ENCODE assay signal across 8 cellular contexts in genomic region chr9:32384364-32385134, GRCh38. TPM values are rescaled to one million over a fixed set of nuclear protein-coding genes. Genes with fewer than 3 reads are reported as not detected.
A peak's percentile ranks its signal among the peaks of the same experiment; 100 is the strongest.
DNase-seq lines count a peak whose midpoint lies in the region; ATAC-seq, FAIRE-seq and TF ChIP-seq lines count a peak whose summit lies in the region.

TSS of gene ACO1 (plus strand) at chr9:32384643. CDS start at chr9:32405507, 20,864 bp downstream.

- ATAC-seq in HG02678 (IDR thresholded peaks at IDR 0.05; ENCODE audit: unreplicated experiment): peak; percentile 97

- TF ChIP-seq CTCF in GM13977 (IDR thresholded peaks at IDR 0.05; ENCODE audit: extremely low read depth, insufficient read depth, missing control alignments): peak; percentile 12
- TF ChIP-seq CTCF in right atrium auricular region (IDR thresholded peaks at IDR 0.05): peak in 1 of 2 donors; percentile 42

- peaks cover 0 to 18% of the 10 kb centered on the region in 2 donors for H3K4me1 ChIP-seq in right atrium auricular region

- H3K27ac ChIP-seq in angular gyrus (ENCODE audit: low read depth, low read length): peak within 1 kb of the TSS; percentile 62
- peak within 1 kb of the TSS; percentile 83 to 89 for H3K27ac ChIP-seq in right atrium auricular region

- H3K36me3 ChIP-seq in right atrium auricular region: no peaks in the 10 kb centered on the region

- peak; percentile 95 for DNase-seq in GM13977 (ENCODE audit: low spot score)
- peak; percentile 91 for DNase-seq in NCI-H1105 (lab: John Stamatoyannopoulos, UW)
- peak; percentile 64 to 86 (median 84) for DNase-seq in T-helper 2 cell
- DNase-seq in right atrium auricular region (ENCODE audit: low spot score): peak; percentile 84
- peak; percentile 87 for DNase-seq in putamen (ENCODE audit: low spot score)
- peak; percentile 99 for DNase-seq in urothelium cell line (ENCODE audit: low spot score)

- H3K27me3 ChIP-seq in right atrium auricular region: no peaks in the 10 kb centered on the region

- FAIRE-seq in urothelium cell line (lab: Jason Lieb, UNC): peak; percentile 96

- H3K4me3 ChIP-seq in right atrium auricular region: peak within 1 kb of the TSS; percentile 58 to 76

- no peaks in the 10 kb centered on the region for H3K9me3 ChIP-seq in right atrium auricular region

- in situ Hi-C loops in GM13977 (cut with MboI; ENCODE audit: low pct_unique_long_range_greater_than_20kb, low sequenced_read_pairs, unreplicated experiment): loop anchor here (5.0 kb wide), 1 partner anchor 193 kb away; no protein-coding TSS in a partner anchor

RNA-seq across cellular contexts. Expression of gene ACO1, which starts in this region (rescaled TPM):
- total RNA-seq in right atrium auricular region: 10 to 100 TPM; 37.2 to 43.8 TPM

Comparison
In these comparisons a context has a peak if more than half of its experiments do, and no peak if none do; other contexts are left out.
1. Peak in every context shown above with its lines: DNase-seq, ATAC-seq, H3K4me3 ChIP-seq and H3K27ac ChIP-seq.